ENCODE assay signal across 1 cellular context in genomic region chr3:121834734-121835709, GRCh38.
TF ChIP-seq lines count a peak whose summit lies in the region.

Gene EAF2 (plus strand): TSS chr3:121835209. CDS start chr3:121835286, 77 bp downstream.
Gene IQCB1 (minus strand): TSS chr3:121835060. CDS start chr3:121828960, 6,100 bp downstream.

TF ChIP-seq in GM12878, 131 proteins besides CTCF, POLR2A, EP300 and RAD21 (continued from another document and continues in another):
- no peak for TF ChIP-seq ZNF592 (IDR thresholded peaks at IDR 0.05)
- peak; percentile 97 for TF ChIP-seq POLR2AphosphoS5 (IDR thresholded peaks at IDR 0.05; ENCODE audit: low read length)
- no peak for TF ChIP-seq ZNF207 (IDR thresholded peaks at IDR 0.05; ENCODE audit: borderline replicate concordance)
- no peak for TF ChIP-seq BCL11A (IDR thresholded peaks at IDR 0.05; ENCODE audit: low read depth, low read length)
- peak; percentile 46 to 49 for TF ChIP-seq IKZF2 (IDR thresholded peaks at IDR 0.05)
- no peak for TF ChIP-seq NFYA (IDR thresholded peaks at IDR 0.05; ENCODE audit: borderline replicate concordance, low read depth, low read length)
- peak; percentile 94 for TF ChIP-seq PML (IDR thresholded peaks at IDR 0.05; ENCODE audit: low read length)
- 0 out of 2 replicates have a peak, but pooled peaks have one; percentile 28 for TF ChIP-seq NR2C1 (IDR thresholded peaks at IDR 0.05)
- peak; percentile 60; the same call in 1 of the 2 replicates for TF ChIP-seq CHD2 (IDR thresholded peaks at IDR 0.05; ENCODE audit: borderline replicate concordance, low read depth, low read length)
- TF ChIP-seq BACH1 (IDR thresholded peaks at IDR 0.05; ENCODE audit: borderline replicate concordance): peak; percentile 73
- TF ChIP-seq NRF1 (conservative IDR thresholded peaks at IDR 0.05; ENCODE audit: low read depth, low read length): no peak
- no peak for TF ChIP-seq CBX3 (IDR thresholded peaks at IDR 0.05; ENCODE audit: borderline replicate concordance, low read depth)
- no peak for TF ChIP-seq IRF4 (IDR thresholded peaks at IDR 0.05; ENCODE audit: low read depth, low read length)
- no peak for TF ChIP-seq CHD4 (IDR thresholded peaks at IDR 0.05)
- TF ChIP-seq BCL3 (IDR thresholded peaks at IDR 0.05; ENCODE audit: borderline replicate concordance, insufficient read depth, low read depth, low read length, poor library complexity, severe bottlenecking): no peak
- no peak for TF ChIP-seq MYC (IDR thresholded peaks at IDR 0.05; ENCODE audit: insufficient read depth, insufficient read length, insufficient replicate concordance, low read length, severe bottlenecking)
- TF ChIP-seq IRF3 (IDR thresholded peaks at IDR 0.05): 0 out of 2 replicates have a peak, but pooled peaks have one; percentile 33
- TF ChIP-seq CREM (IDR thresholded peaks at IDR 0.05; ENCODE audit: low read depth): peak; percentile 75
- peak; percentile 18 for TF ChIP-seq RELA (IDR thresholded peaks at IDR 0.05; ENCODE audit: borderline replicate concordance, partially characterized antibody)
- TF ChIP-seq E2F8 (IDR thresholded peaks at IDR 0.05; ENCODE audit: low read depth, partially characterized antibody): no peak
- no peak for TF ChIP-seq FOXM1 (IDR thresholded peaks at IDR 0.05; ENCODE audit: low read depth, low read length)
- TF ChIP-seq ATF3 (IDR thresholded peaks at IDR 0.05; ENCODE audit: borderline replicate concordance, extremely low read depth, low read depth, low read length): no peak
- 0 out of 2 replicates have a peak, but pooled peaks have one; percentile 41 for TF ChIP-seq PAX5 (IDR thresholded peaks at IDR 0.05; ENCODE audit: borderline replicate concordance, low read depth, low read length)
- no peak for TF ChIP-seq ZNF217 (IDR thresholded peaks at IDR 0.05)
- TF ChIP-seq E2F4 (IDR thresholded peaks at IDR 0.05; ENCODE audit: low read depth, low read length): 0 out of 2 replicates have a peak, but pooled peaks have one; percentile 38
- no peak; the same call in 1 of the 2 replicates for TF ChIP-seq ZBTB40 (IDR thresholded peaks at IDR 0.05; ENCODE audit: borderline replicate concordance)
- TF ChIP-seq RUNX3 (IDR thresholded peaks at IDR 0.05; ENCODE audit: low read length): no peak
- TF ChIP-seq SMAD1 (IDR thresholded peaks at IDR 0.05; ENCODE audit: low read depth, partially characterized antibody): peak; percentile 18
- TF ChIP-seq ZBTB11 (CRISPR knock-in tag; IDR thresholded peaks at IDR 0.05): no peak
- TF ChIP-seq HDAC2 (IDR thresholded peaks at IDR 0.05): no peak
- TF ChIP-seq USF1 (IDR thresholded peaks at IDR 0.05; ENCODE audit: borderline replicate concordance, extremely low read length, insufficient read depth, low read depth, low read length): no peak
- TF ChIP-seq PKNOX1 (IDR thresholded peaks at IDR 0.05): peak; percentile 63
- TF ChIP-seq TCF12 (IDR thresholded peaks at IDR 0.05; ENCODE audit: low read depth, low read length): peak; percentile 96
- peak; percentile 32; the same call in 1 of the 2 replicates for TF ChIP-seq YY1 (IDR thresholded peaks at IDR 0.05; ENCODE audit: low read depth, low read length)
- TF ChIP-seq BMI1 (IDR thresholded peaks at IDR 0.05; ENCODE audit: borderline replicate concordance): no peak
- TF ChIP-seq ZNF24 (IDR thresholded peaks at IDR 0.05): no peak
- TF ChIP-seq TBL1XR1 (IDR thresholded peaks at IDR 0.05; ENCODE audit: low read depth, low read length): no peak
- no peak for TF ChIP-seq ZNF622 (IDR thresholded peaks at IDR 0.05)
